Comparison of ENCODE assay signal across 1 cellular context in the genomic region with DNA sequence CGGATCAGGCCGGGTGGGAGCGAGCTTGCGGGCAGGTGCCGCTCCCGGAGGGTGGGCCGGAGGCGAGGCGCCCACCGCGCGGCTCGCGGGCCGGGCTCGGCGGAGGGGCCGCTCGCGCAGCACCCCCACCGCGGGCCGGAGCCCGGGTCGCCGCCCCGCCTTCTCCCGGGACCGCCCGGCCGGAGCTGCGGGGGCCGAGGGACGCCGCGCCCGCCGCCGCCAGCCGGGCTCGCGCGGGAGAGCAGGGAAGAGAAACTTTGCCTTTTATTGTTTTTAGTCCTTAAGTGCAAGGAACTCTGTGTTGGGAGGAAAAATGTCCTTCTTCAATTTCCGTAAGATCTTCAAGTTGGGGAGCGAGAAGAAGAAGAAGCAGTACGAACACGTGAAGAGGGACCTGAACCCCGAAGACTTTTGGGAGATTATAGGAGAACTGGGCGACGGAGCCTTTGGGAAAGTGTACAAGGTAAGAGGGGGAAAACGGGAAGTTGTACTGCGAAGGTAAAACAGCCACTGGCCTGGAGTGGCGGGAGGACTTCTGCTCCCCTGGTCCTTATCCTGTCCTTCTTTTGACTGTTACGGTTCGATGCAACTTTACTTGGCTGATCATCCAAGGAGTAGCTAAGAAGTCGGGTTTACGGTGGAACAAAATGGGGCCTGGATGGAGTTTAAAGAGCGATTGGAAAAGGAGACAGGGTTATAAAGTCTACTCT.
A peak's percentile ranks its signal among the peaks of the same experiment; 100 is the strongest.
TF ChIP-seq lines count a peak whose summit lies in the region.

No MANE protein-coding gene starts in this region.

TF ChIP-seq in HepG2, 621 proteins besides CTCF, POLR2A, EP300 and RAD21 (continued from another document):
- TF ChIP-seq, protein P1, sequence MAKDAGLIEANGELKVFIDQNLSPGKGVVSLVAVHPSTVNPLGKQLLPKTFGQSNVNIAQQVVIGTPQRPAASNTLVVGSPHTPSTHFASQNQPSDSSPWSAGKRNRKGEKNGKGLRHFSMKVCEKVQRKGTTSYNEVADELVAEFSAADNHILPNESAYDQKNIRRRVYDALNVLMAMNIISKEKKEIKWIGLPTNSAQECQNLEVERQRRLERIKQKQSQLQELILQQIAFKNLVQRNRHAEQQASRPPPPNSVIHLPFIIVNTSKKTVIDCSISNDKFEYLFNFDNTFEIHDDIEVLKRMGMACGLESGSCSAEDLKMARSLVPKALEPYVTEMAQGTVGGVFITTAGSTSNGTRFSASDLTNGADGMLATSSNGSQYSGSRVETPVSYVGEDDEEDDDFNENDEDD (CRISPR knock-in tag; IDR thresholded peaks at IDR 0.05; ENCODE audit: borderline replicate concordance), result 0 out of 2 replicates have a peak, but pooled peaks have one; percentile 7
- TF ChIP-seq, protein P2, sequence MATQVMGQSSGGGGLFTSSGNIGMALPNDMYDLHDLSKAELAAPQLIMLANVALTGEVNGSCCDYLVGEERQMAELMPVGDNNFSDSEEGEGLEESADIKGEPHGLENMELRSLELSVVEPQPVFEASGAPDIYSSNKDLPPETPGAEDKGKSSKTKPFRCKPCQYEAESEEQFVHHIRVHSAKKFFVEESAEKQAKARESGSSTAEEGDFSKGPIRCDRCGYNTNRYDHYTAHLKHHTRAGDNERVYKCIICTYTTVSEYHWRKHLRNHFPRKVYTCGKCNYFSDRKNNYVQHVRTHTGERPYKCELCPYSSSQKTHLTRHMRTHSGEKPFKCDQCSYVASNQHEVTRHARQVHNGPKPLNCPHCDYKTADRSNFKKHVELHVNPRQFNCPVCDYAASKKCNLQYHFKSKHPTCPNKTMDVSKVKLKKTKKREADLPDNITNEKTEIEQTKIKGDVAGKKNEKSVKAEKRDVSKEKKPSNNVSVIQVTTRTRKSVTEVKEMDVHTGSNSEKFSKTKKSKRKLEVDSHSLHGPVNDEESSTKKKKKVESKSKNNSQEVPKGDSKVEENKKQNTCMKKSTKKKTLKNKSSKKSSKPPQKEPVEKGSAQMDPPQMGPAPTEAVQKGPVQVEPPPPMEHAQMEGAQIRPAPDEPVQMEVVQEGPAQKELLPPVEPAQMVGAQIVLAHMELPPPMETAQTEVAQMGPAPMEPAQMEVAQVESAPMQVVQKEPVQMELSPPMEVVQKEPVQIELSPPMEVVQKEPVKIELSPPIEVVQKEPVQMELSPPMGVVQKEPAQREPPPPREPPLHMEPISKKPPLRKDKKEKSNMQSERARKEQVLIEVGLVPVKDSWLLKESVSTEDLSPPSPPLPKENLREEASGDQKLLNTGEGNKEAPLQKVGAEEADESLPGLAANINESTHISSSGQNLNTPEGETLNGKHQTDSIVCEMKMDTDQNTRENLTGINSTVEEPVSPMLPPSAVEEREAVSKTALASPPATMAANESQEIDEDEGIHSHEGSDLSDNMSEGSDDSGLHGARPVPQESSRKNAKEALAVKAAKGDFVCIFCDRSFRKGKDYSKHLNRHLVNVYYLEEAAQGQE (IDR thresholded peaks at IDR 0.05; ENCODE audit: borderline replicate concordance in 1 of 2, low read depth in 1 of 2, low read length in 2 of 2), result no peak
- TF ChIP-seq SRSF1 (optimal IDR thresholded peaks at IDR 0.05; ENCODE audit: low read depth, low read length) (no peak), CBX1 (IDR thresholded peaks at IDR 0.05; ENCODE audit: low read depth) (no peak), ZNF441 (CRISPR knock-in tag; IDR thresholded peaks at IDR 0.05; ENCODE audit: borderline replicate concordance) (no peak), SP1 (IDR thresholded peaks at IDR 0.05) (no peak), SP1 (CRISPR knock-in tag; IDR thresholded peaks at IDR 0.05) (no peak), ZFX (CRISPR knock-in tag; IDR thresholded peaks at IDR 0.05; ENCODE audit: low read depth) (peak; percentile 37; the same call in 1 of the 2 replicates), ZFY (CRISPR knock-in tag; IDR thresholded peaks at IDR 0.05) (peak; percentile 31), ERF (CRISPR knock-in tag; IDR thresholded peaks at IDR 0.05) (0 out of 2 replicates have a peak, but pooled peaks have one; percentile 45), FOXA1 (IDR thresholded peaks at IDR 0.05) (no peak), FOXA1 (CRISPR knock-in tag; IDR thresholded peaks at IDR 0.05) (no peak), MAX (IDR thresholded peaks at IDR 0.05) (0 out of 2 replicates have a peak, but pooled peaks have one; percentile 15)
- TF ChIP-seq, protein P3, sequence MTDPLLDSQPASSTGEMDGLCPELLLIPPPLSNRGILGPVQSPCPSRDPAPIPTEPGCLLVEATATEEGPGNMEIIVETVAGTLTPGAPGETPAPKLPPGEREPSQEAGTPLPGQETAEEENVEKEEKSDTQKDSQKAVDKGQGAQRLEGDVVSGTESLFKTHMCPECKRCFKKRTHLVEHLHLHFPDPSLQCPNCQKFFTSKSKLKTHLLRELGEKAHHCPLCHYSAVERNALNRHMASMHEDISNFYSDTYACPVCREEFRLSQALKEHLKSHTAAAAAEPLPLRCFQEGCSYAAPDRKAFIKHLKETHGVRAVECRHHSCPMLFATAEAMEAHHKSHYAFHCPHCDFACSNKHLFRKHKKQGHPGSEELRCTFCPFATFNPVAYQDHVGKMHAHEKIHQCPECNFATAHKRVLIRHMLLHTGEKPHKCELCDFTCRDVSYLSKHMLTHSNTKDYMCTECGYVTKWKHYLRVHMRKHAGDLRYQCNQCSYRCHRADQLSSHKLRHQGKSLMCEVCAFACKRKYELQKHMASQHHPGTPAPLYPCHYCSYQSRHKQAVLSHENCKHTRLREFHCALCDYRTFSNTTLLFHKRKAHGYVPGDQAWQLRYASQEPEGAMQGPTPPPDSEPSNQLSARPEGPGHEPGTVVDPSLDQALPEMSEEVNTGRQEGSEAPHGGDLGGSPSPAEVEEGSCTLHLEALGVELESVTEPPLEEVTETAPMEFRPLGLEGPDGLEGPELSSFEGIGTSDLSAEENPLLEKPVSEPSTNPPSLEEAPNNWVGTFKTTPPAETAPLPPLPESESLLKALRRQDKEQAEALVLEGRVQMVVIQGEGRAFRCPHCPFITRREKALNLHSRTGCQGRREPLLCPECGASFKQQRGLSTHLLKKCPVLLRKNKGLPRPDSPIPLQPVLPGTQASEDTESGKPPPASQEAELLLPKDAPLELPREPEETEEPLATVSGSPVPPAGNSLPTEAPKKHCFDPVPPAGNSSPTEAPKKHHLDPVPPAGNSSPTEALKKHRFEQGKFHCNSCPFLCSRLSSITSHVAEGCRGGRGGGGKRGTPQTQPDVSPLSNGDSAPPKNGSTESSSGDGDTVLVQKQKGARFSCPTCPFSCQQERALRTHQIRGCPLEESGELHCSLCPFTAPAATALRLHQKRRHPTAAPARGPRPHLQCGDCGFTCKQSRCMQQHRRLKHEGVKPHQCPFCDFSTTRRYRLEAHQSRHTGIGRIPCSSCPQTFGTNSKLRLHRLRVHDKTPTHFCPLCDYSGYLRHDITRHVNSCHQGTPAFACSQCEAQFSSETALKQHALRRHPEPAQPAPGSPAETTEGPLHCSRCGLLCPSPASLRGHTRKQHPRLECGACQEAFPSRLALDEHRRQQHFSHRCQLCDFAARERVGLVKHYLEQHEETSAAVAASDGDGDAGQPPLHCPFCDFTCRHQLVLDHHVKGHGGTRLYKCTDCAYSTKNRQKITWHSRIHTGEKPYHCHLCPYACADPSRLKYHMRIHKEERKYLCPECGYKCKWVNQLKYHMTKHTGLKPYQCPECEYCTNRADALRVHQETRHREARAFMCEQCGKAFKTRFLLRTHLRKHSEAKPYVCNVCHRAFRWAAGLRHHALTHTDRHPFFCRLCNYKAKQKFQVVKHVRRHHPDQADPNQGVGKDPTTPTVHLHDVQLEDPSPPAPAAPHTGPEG (CRISPR knock-in tag; IDR thresholded peaks at IDR 0.05), result no peak
- TF ChIP-seq, protein P4, sequence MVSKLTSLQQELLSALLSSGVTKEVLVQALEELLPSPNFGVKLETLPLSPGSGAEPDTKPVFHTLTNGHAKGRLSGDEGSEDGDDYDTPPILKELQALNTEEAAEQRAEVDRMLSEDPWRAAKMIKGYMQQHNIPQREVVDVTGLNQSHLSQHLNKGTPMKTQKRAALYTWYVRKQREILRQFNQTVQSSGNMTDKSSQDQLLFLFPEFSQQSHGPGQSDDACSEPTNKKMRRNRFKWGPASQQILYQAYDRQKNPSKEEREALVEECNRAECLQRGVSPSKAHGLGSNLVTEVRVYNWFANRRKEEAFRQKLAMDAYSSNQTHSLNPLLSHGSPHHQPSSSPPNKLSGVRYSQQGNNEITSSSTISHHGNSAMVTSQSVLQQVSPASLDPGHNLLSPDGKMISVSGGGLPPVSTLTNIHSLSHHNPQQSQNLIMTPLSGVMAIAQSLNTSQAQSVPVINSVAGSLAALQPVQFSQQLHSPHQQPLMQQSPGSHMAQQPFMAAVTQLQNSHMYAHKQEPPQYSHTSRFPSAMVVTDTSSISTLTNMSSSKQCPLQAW (CRISPR knock-in tag; IDR thresholded peaks at IDR 0.05), result peak; percentile 37; the same call in 1 of the 2 replicates
- TF ChIP-seq, protein P5, sequence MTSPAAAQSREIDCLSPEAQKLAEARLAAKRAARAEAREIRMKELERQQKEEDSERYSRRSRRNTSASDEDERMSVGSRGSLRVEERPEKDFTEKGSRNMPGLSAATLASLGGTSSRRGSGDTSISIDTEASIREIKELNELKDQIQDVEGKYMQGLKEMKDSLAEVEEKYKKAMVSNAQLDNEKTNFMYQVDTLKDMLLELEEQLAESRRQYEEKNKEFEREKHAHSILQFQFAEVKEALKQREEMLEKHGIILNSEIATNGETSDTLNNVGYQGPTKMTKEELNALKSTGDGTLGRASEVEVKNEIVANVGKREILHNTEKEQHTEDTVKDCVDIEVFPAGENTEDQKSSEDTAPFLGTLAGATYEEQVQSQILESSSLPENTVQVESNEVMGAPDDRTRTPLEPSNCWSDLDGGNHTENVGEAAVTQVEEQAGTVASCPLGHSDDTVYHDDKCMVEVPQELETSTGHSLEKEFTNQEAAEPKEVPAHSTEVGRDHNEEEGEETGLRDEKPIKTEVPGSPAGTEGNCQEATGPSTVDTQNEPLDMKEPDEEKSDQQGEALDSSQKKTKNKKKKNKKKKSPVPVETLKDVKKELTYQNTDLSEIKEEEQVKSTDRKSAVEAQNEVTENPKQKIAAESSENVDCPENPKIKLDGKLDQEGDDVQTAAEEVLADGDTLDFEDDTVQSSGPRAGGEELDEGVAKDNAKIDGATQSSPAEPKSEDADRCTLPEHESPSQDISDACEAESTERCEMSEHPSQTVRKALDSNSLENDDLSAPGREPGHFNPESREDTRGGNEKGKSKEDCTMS (CRISPR knock-in tag; conservative IDR thresholded peaks at IDR 0.05), result no peak
